ENCODE assay signal across 2 cellular contexts in genomic region chr3:151912041-151912440, GRCh38.
TF ChIP-seq lines count a peak whose summit lies in the region.

No MANE protein-coding gene starts in this region.

TF ChIP-seq in IMR-90, 13 proteins besides CTCF, POLR2A, EP300 and RAD21:
- TF ChIP-seq MXI1 (IDR thresholded peaks at IDR 0.05; ENCODE audit: borderline replicate concordance, low read depth, low read length) (no peak), MAZ (IDR thresholded peaks at IDR 0.05; ENCODE audit: borderline replicate concordance, low read depth, low read length) (no peak), MAFK (IDR thresholded peaks at IDR 0.05; ENCODE audit: low read depth, low read length) (no peak), SMC3 (IDR thresholded peaks at IDR 0.05; ENCODE audit: low read depth, low read length) (no peak), RFX5 (IDR thresholded peaks at IDR 0.05; ENCODE audit: low read depth, low read length) (no peak), BHLHE40 (IDR thresholded peaks at IDR 0.05; ENCODE audit: low read depth, low read length) (no peak), NFE2L2 (IDR thresholded peaks at IDR 0.05; ENCODE audit: low read depth, low read length) (no peak), FOS (IDR thresholded peaks at IDR 0.05; ENCODE audit: low read depth, low read length) (no peak), CHD1 (IDR thresholded peaks at IDR 0.05; ENCODE audit: low read depth, low read length) (no peak), RCOR1 (IDR thresholded peaks at IDR 0.05; ENCODE audit: insufficient replicate concordance, low read length) (no peak)
- TF ChIP-seq, protein P1, sequence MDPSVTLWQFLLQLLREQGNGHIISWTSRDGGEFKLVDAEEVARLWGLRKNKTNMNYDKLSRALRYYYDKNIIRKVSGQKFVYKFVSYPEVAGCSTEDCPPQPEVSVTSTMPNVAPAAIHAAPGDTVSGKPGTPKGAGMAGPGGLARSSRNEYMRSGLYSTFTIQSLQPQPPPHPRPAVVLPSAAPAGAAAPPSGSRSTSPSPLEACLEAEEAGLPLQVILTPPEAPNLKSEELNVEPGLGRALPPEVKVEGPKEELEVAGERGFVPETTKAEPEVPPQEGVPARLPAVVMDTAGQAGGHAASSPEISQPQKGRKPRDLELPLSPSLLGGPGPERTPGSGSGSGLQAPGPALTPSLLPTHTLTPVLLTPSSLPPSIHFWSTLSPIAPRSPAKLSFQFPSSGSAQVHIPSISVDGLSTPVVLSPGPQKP (IDR thresholded peaks at IDR 0.05; ENCODE audit: borderline replicate concordance, low read depth, low read length): no peak

TF ChIP-seq in K562, 482 proteins besides CTCF, POLR2A, EP300 and RAD21:
- TF ChIP-seq HMG20B (CRISPR knock-in tag; IDR thresholded peaks at IDR 0.05) (no peak), MEIS2 (IDR thresholded peaks at IDR 0.05; ENCODE audit: partially characterized antibody) (peak; percentile 6), FIP1L1 (IDR thresholded peaks at IDR 0.05; ENCODE audit: low read depth, low read length, poor library complexity, severe bottlenecking) (no peak), BRCA1 (IDR thresholded peaks at IDR 0.05) (no peak), BRCA1 (CRISPR knock-in tag; IDR thresholded peaks at IDR 0.05) (no peak)
